Comparison of ENCODE assay signal across 1 cellular context in genomic region chr1:153474349-153474748, GRCh38.
A peak's percentile ranks its signal among the peaks of the same experiment; 100 is the strongest.
TF ChIP-seq lines count a peak whose summit lies in the region.

No MANE protein-coding gene starts in this region.

TF ChIP-seq in K562, 482 proteins besides CTCF, POLR2A, EP300 and RAD21:
- TF ChIP-seq BCL6 (CRISPR knock-in tag; IDR thresholded peaks at IDR 0.05), result no peak
- TF ChIP-seq CEBPB (tag; IDR thresholded peaks at IDR 0.05), result peak; percentile 33; the same call in 1 of the 2 replicates
